In genomic region chr11:111523343-111523742, GRCh38 we compare ENCODE assay signal across 20 cellular contexts. TPM values are rescaled to one million over a fixed set of nuclear protein-coding genes. Genes with fewer than 3 reads are reported as not detected.
DNase-seq lines count a peak whose midpoint lies in the region; ATAC-seq and TF ChIP-seq lines count a peak whose summit lies in the region.
"Had no signal": no experiment of that assay in that cellular context is flagged by ENCODE, and none has a peak within 500 bp of the region (broad histone marks: within the 10 kb centered on the region; RNA-seq: fewer than 3 reads in every experiment).

No MANE protein-coding gene starts in this region.

- H3K36me3 ChIP-seq in IMR-90 (ENCODE audit: control insufficient read depth, insufficient read depth, low read length), result no peaks in the 10 kb centered on the region
- H3K36me3 ChIP-seq: BE2C, MG63 had no signal

- no peak overlapping the region for H3K27ac ChIP-seq in IMR-90 (ENCODE audit: insufficient read depth, low read length)

- no peak for TF ChIP-seq CTCF in IMR-90 (conservative IDR thresholded peaks at IDR 0.05; ENCODE audit: low read depth, low read length)

- no peaks in the 10 kb centered on the region for H3K9me3 ChIP-seq in IMR-90 (ENCODE audit: control insufficient read depth, insufficient read depth, low read length)
- H3K9me3 ChIP-seq: BE2C, MG63 had no signal

- no peak for TF ChIP-seq RAD21 in IMR-90 (IDR thresholded peaks at IDR 0.05; ENCODE audit: low read length)

- peak overlapping the region; percentile 37; the same call in 1 of the 3 replicates for H2BK15ac ChIP-seq in IMR-90 (ENCODE audit: low read depth, low read length)

- no peak overlapping the region for H2BK20ac ChIP-seq in IMR-90 (ENCODE audit: low read depth, low read length)

- H4K8ac ChIP-seq in IMR-90 (ENCODE audit: low read depth in 2 of 2, low read length in 2 of 2), result no peak overlapping the region

- in situ Hi-C loops in IMR-90 (cut with MboI; ENCODE audit: low sequenced_read_pairs), result no loop called here

- CTCF ChIA-PET in IMR-90 (lab: Yijun Ruan, JAX), result interaction anchor here (0.6 kb wide), 1 partner anchor 81 kb away, joined by 3 read pairs; no protein-coding TSS in a partner anchor

- no peak overlapping the region for H3K23ac ChIP-seq in IMR-90 (ENCODE audit: low read depth, low read length)

- no peak overlapping the region for H3K4ac ChIP-seq in IMR-90 (ENCODE audit: low read depth, low read length)

- H3K14ac ChIP-seq in IMR-90 (replicated peaks; ENCODE audit: low read depth, low read length), result no peak overlapping the region

- 0 out of 2 replicates have a peak, but pooled peaks cover 6% of the 10 kb centered on the region for H3K9me1 ChIP-seq in IMR-90 (ENCODE audit: insufficient read depth, low read length)

- H4K91ac ChIP-seq in IMR-90 (ENCODE audit: insufficient read depth, low read depth, low read length), result no peak overlapping the region

- no peak overlapping the region for H3K4me3 Mint-ChIP-seq in activated T-cell treated with anti-CD3 and anti-CD28 coated beads, Interleukin-2, amount 50 U/mL, for 4 hours
- no peak overlapping the region for H3K4me3 Mint-ChIP-seq in activated T-helper 17 cell treated with anti-CD3 and anti-CD28 coated beads, Interleukin-2, amount 50 U/mL, for 72 hours

- no peaks in the 10 kb centered on the region for H3K9me3 Mint-ChIP-seq in activated T-cell treated with anti-CD3 and anti-CD28 coated beads, Interleukin-2, amount 50 U/mL, for 4 hours
- H3K9me3 Mint-ChIP-seq in activated T-helper 17 cell treated with anti-CD3 and anti-CD28 coated beads, Interleukin-2, amount 50 U/mL, for 72 hours, result no peaks in the 10 kb centered on the region

- H3K27me3 Mint-ChIP-seq in activated T-cell treated with anti-CD3 and anti-CD28 coated beads, Interleukin-2, amount 50 U/mL, for 4 hours (ENCODE audit: low read depth), result peaks cover 11% of the 10 kb centered on the region
- H3K27me3 Mint-ChIP-seq in activated T-helper 17 cell treated with anti-CD3 and anti-CD28 coated beads, Interleukin-2, amount 50 U/mL, for 72 hours, result peaks cover 14% of the 10 kb centered on the region

- no TSS peak for BruUV-seq in IMR-90 (replicated peaks; lab: Mats Ljungman, UMichigan)

- peak; percentile 71 to 82 for ATAC-seq in activated T-cell treated with anti-CD3 and anti-CD28 coated beads, Interleukin-2, amount 50 U/mL, for 4 hours
- ATAC-seq in IMR-90 (ENCODE audit: low read depth), result no peak
- ATAC-seq in activated T-helper 17 cell treated with anti-CD3 and anti-CD28 coated beads, Interleukin-2, amount 50 U/mL, for 72 hours (replicated peaks), result peak; percentile 71
- ATAC-seq in stimulated activated naive CD8-positive, alpha-beta T cell treated with anti-CD3 and anti-CD28 coated beads, Interleukin-15, Interleukin-2, amounts not matched to agents 100 U/mL and 50 U/mL, for 24 hours, result peak; percentile 77
- ATAC-seq: K562, Right ventricle myocardium inferior had no signal

- no peak overlapping the region for H2BK120ac ChIP-seq in IMR-90 (ENCODE audit: low read depth, low read length)

- H3K36me3 Mint-ChIP-seq in activated T-cell treated with anti-CD3 and anti-CD28 coated beads, Interleukin-2, amount 50 U/mL, for 4 hours (ENCODE audit: insufficient read depth), result no peaks in the 10 kb centered on the region
- H3K36me3 Mint-ChIP-seq in activated T-helper 17 cell treated with anti-CD3 and anti-CD28 coated beads, Interleukin-2, amount 50 U/mL, for 72 hours (ENCODE audit: low read depth), result no peaks in the 10 kb centered on the region

- TF ChIP-seq POLR2A in IMR-90 (IDR thresholded peaks at IDR 0.05; ENCODE audit: low read depth, low read length), result no peak

- no peak overlapping the region for H3K9ac ChIP-seq in IMR-90 (ENCODE audit: low read depth, low read length)

- no peak overlapping the region for H3K27ac Mint-ChIP-seq in activated T-helper 17 cell treated with anti-CD3 and anti-CD28 coated beads, Interleukin-2, amount 50 U/mL, for 72 hours

- no peak overlapping the region for H3K18ac ChIP-seq in IMR-90 (ENCODE audit: low read depth, low read length)

- dilution Hi-C loops in IMR-90 (cut with HindIII; ENCODE audit: low sequenced_read_pairs, unreplicated experiment), result no loop called here

- H4K20me1 ChIP-seq in IMR-90 (ENCODE audit: insufficient read depth, low read length), result no peaks in the 10 kb centered on the region

- H4K5ac ChIP-seq in IMR-90 (ENCODE audit: low read depth, low read length), result no peak overlapping the region

- H3K27me3 ChIP-seq in IMR-90 (ENCODE audit: control insufficient read depth, insufficient read depth, low read length), result no peaks in the 10 kb centered on the region
- H3K27me3 ChIP-seq: MG63 had no signal

- POLR2A ChIA-PET in IMR-90 (lab: Charles Lee; ENCODE audit: unreplicated experiment), result no interaction called here

- no peak overlapping the region for H2BK5ac ChIP-seq in IMR-90 (ENCODE audit: low read depth, low read length, poor library complexity, severe bottlenecking)

- WGBS in IMR-90 (ENCODE audit: extremely low coverage in 2 of 2, insufficient read length in 1 of 2), 2 experiments, result 83% methylated on average over 1 of the region's 2 CpGs; no CpG with 5 or more reads in 1 of the 2 experiments

- DNase-seq in activated T-cell treated with anti-CD3 and anti-CD28 coated beads, Interleukin-2, amount 50 U/mL, for 4 hours, result no peak
- DNase-seq in activated T-cell treated with anti-CD3 and anti-CD28 coated beads, Interleukin-2, amount 50 U/mL, for 48 hours, result no peak
- no peak for DNase-seq in IMR-90
- no peak for DNase-seq in stimulated activated naive CD8-positive, alpha-beta T cell treated with anti-CD3 and anti-CD28 coated beads, Interleukin-15, Interleukin-2, amounts not matched to agents 100 U/mL and 50 U/mL, for 24 hours
- no peak for DNase-seq in NCI-H146 (lab: John Stamatoyannopoulos, UW)
- DNase-seq in globus pallidus (ENCODE audit: low spot score), result no peak
- DNase-seq: BE2C, EL, GF-D8, MG63, NCI-H1417, NCI-H187, NCI-H446, NCI-H526 had no signal

- no peak overlapping the region for H2AFZ ChIP-seq in IMR-90 (replicated peaks; ENCODE audit: low read length, poor library complexity)

- no peak overlapping the region for H3K56ac ChIP-seq in IMR-90 (ENCODE audit: extremely low read depth, insufficient read depth, low read length)

- no peak overlapping the region for H2AK9ac ChIP-seq in IMR-90 (replicated peaks; ENCODE audit: low read depth, low read length, poor library complexity)

- H3K4me2 ChIP-seq in IMR-90 (ENCODE audit: low read depth, low read length), result no peak overlapping the region

- peaks cover 5% of the 10 kb centered on the region; the same call in 1 of the 2 replicates for H3K4me1 ChIP-seq in IMR-90 (ENCODE audit: control insufficient read depth, insufficient read depth, low read length)
- H3K4me1 ChIP-seq: BE2C had no signal

- peaks cover 16% of the 10 kb centered on the region for H3K4me1 Mint-ChIP-seq in activated T-cell treated with anti-CD3 and anti-CD28 coated beads, Interleukin-2, amount 50 U/mL, for 4 hours (ENCODE audit: low read depth)
- peaks cover 10% of the 10 kb centered on the region for H3K4me1 Mint-ChIP-seq in activated T-helper 17 cell treated with anti-CD3 and anti-CD28 coated beads, Interleukin-2, amount 50 U/mL, for 72 hours

- intact Hi-C loops in IMR-90 (cut with micrococcal nuclease), result no loop called here

- no peaks in the 10 kb centered on the region for H3K79me1 ChIP-seq in IMR-90 (ENCODE audit: low read depth in 1 of 2, low read length in 2 of 2)

- no peak overlapping the region for H3K4me3 ChIP-seq in IMR-90 (ENCODE audit: insufficient read depth, low read depth, low read length)
- H3K4me3 ChIP-seq: K562, MG63 had no signal

- H2AK5ac ChIP-seq in IMR-90 (ENCODE audit: low read depth, low read length), result no peak overlapping the region

TF ChIP-seq in IMR-90, 13 proteins besides CTCF, POLR2A, EP300 and RAD21 (continues in another document):
- TF ChIP-seq RFX5 (IDR thresholded peaks at IDR 0.05; ENCODE audit: low read depth, low read length) (no peak), CHD1 (IDR thresholded peaks at IDR 0.05; ENCODE audit: low read depth, low read length) (no peak), MXI1 (IDR thresholded peaks at IDR 0.05; ENCODE audit: borderline replicate concordance, low read depth, low read length) (no peak), BHLHE40 (IDR thresholded peaks at IDR 0.05; ENCODE audit: low read depth, low read length) (no peak), NFE2L2 (IDR thresholded peaks at IDR 0.05; ENCODE audit: low read depth, low read length) (no peak), SMC3 (IDR thresholded peaks at IDR 0.05; ENCODE audit: low read depth, low read length) (no peak), MAZ (IDR thresholded peaks at IDR 0.05; ENCODE audit: borderline replicate concordance, low read depth, low read length) (no peak), CEBPB (IDR thresholded peaks at IDR 0.05; ENCODE audit: low read depth, low read length) (no peak)

RNA-seq across cellular contexts. Expression of gene HOATZ, which starts 8.8 kb away (rescaled TPM):
- total RNA-seq in activated T-cell treated with anti-CD3 and anti-CD28 coated beads, Interleukin-2, amount 50 U/mL, for 4 hours, result not detected
- not detected in 2 replicates for total RNA-seq in IMR-90 (2012; rRNA removed)
- polyA plus RNA-seq in IMR-90 (2012; rRNA removed), result not detected in 2 replicates
- polyA plus RNA-seq in IMR-90 (2012; cell fraction: cytosol; rRNA removed), result not detected in 2 replicates
- not detected in 2 replicates for polyA plus RNA-seq in IMR-90 (2012; cell fraction: nucleus; rRNA removed; ENCODE audit: low replicate concordance)
- total RNA-seq in activated T-helper 17 cell treated with anti-CD3 and anti-CD28 coated beads, Interleukin-2, amount 50 U/mL, for 72 hours, result not detected
- total RNA-seq: K562, LHCN-M2, OCI-LY7, Right ventricle myocardium inferior had no signal
- polyA plus RNA-seq: K562 had no signal

RNA-seq across cellular contexts. Expression of gene BTG4, which starts 11.2 kb away (rescaled TPM):
- under 1 TPM in 1 of 3 donors, not detected in 2; 0.43 TPM for total RNA-seq in activated T-cell treated with anti-CD3 and anti-CD28 coated beads, Interleukin-2, amount 50 U/mL, for 4 hours
- not detected in 2 replicates for total RNA-seq in IMR-90 (2012; rRNA removed)
- not detected in 2 replicates for polyA plus RNA-seq in IMR-90 (2012; rRNA removed)
- polyA plus RNA-seq in IMR-90 (2012; cell fraction: cytosol; rRNA removed), result not detected in 2 replicates
- polyA plus RNA-seq in IMR-90 (2012; cell fraction: nucleus; rRNA removed; ENCODE audit: low replicate concordance), result not detected in 2 replicates
- total RNA-seq in activated T-helper 17 cell treated with anti-CD3 and anti-CD28 coated beads, Interleukin-2, amount 50 U/mL, for 72 hours, result not detected
- total RNA-seq: A673, K562, OCI-LY7, Right ventricle myocardium inferior had no signal
- polyA plus RNA-seq: K562 had no signal

RNA-seq across cellular contexts. Expression of gene LAYN, which starts 17.2 kb away (rescaled TPM):
- 1 to 10 TPM in 2 of 3 donors, under 1 TPM in 1; 0.43 to 3.0 (median 1.7) TPM for total RNA-seq in activated T-cell treated with anti-CD3 and anti-CD28 coated beads, Interleukin-2, amount 50 U/mL, for 4 hours
- 92.5 and 111 TPM in 2 replicates for total RNA-seq in IMR-90 (2012; rRNA removed)
- polyA plus RNA-seq in IMR-90 (2012; rRNA removed), result 95.1 and 118 TPM in 2 replicates
- polyA plus RNA-seq in IMR-90 (2012; cell fraction: cytosol; rRNA removed), result 61.2 and 104 TPM in 2 replicates
- 36.6 and 148 TPM in 2 replicates for polyA plus RNA-seq in IMR-90 (2012; cell fraction: nucleus; rRNA removed; ENCODE audit: low replicate concordance)
- 1 to 10 TPM; 1.1 to 1.4 TPM for total RNA-seq in activated T-helper 17 cell treated with anti-CD3 and anti-CD28 coated beads, Interleukin-2, amount 50 U/mL, for 72 hours
- total RNA-seq: K562, OCI-LY7 had no signal
- polyA plus RNA-seq: K562 had no signal

Comparison
In these comparisons a context has a peak if more than half of its experiments do, and no peak if none do; other contexts are left out.
1. RNA of gene LAYN, which starts 17.2 kb away (total RNA-seq): 92.5 to 111 TPM in IMR-90; 0.43 to 3.0 TPM in activated T-cell treated with anti-CD3 and anti-CD28 coated beads, Interleukin-2, amount 50 U/mL, for 4 hours and 1.1 to 1.4 TPM in activated T-helper 17 cell treated with anti-CD3 and anti-CD28 coated beads, Interleukin-2, amount 50 U/mL, for 72 hours; every median in the first group is over 10 times any median in the second.